ENCODE assay signal across 8 cellular contexts in genomic region chr1:26529405-26529654, GRCh38. TPM values are rescaled to one million over a fixed set of nuclear protein-coding genes. Genes with fewer than 3 reads are reported as not detected.
A peak's percentile ranks its signal among the peaks of the same experiment; 100 is the strongest.
DNase-seq lines count a peak whose midpoint lies in the region; ATAC-seq and TF ChIP-seq lines count a peak whose summit lies in the region.

No MANE protein-coding gene starts in this region.

- peak overlapping the region; percentile 51 for H3K4me2 ChIP-seq in fibroblast of lung (ENCODE audit: extremely low read depth, insufficient read depth, low read length)

- H3K9ac ChIP-seq in fibroblast of lung (ENCODE audit: insufficient read depth, low read length) = peak overlapping the region; percentile 16

- H3K9me3 ChIP-seq in fibroblast of lung (ENCODE audit: control insufficient read depth, insufficient read depth, low read depth, low read length) = no peaks in the 10 kb centered on the region

- no peaks in the 10 kb centered on the region for H3K79me2 ChIP-seq in fibroblast of lung (ENCODE audit: control insufficient read depth, insufficient read depth, low read length)

- DNase-seq in SK-MEL-5 (ENCODE audit: low read depth, low spot score) (peak; percentile 32), fibroblast of lung (ENCODE audit: low read depth in 2 of 2) (no peak), globus pallidus (ENCODE audit: low spot score) (no peak), AML-193 (lab: John Stamatoyannopoulos, UW) (no peak)
- DNase-seq in stimulated activated CD4-positive, alpha-beta T cell treated with anti-CD3 and anti-CD28 coated beads, Interleukin-1b, Interleukin-23, amount 100 ng/mL, for 48 hours = no peak

- H3K4me3 ChIP-seq in fibroblast of lung (replicated peaks in 1 of 4; ENCODE audit: control extremely low read depth in 1 of 4, insufficient read depth in 1 of 4, low read depth in 3 of 4, low read length in 4 of 4) = peak overlapping the region in 3 of 4 experiments; percentile 24 to 45 (median 44)
- H3K4me3 ChIP-seq in skin epidermis = peak overlapping the region; percentile 52 to 94 (median 78)

- ATAC-seq in GM21619 (IDR thresholded peaks at IDR 0.05; ENCODE audit: unreplicated experiment) = peak; percentile 27
- no peak for ATAC-seq in GM19324 (IDR thresholded peaks at IDR 0.05; ENCODE audit: low FRiP score, unreplicated experiment)

- no peaks in the 10 kb centered on the region for H3K4me1 ChIP-seq in fibroblast of lung (ENCODE audit: control insufficient read depth, extremely low read depth, insufficient read depth, low read length)

- peak overlapping the region; percentile 70 for H2AFZ ChIP-seq in fibroblast of lung (ENCODE audit: low read length)

- H3K27me3 ChIP-seq in fibroblast of lung (ENCODE audit: control insufficient read depth, insufficient read depth, low read length) = peaks cover 6% of the 10 kb centered on the region

- H3K36me3 ChIP-seq in fibroblast of lung (ENCODE audit: control insufficient read depth, insufficient read depth, low read length) = no peaks in the 10 kb centered on the region

- no peak overlapping the region for H3K27ac ChIP-seq in fibroblast of lung (ENCODE audit: insufficient read depth, low read length)
- peak overlapping the region in 2 of 21 experiments; percentile 20 to 84 for H3K27ac ChIP-seq in skin epidermis

- in situ Hi-C loops in SK-MEL-5 (cut with HindIII; ENCODE audit: low pct_unique_long_range_greater_than_20kb, low sequenced_read_pairs) = no loop called here

- no peaks in the 10 kb centered on the region for H4K20me1 ChIP-seq in fibroblast of lung (ENCODE audit: control insufficient read depth, extremely low read depth, insufficient read depth, low read length)

- TF ChIP-seq CTCF in fibroblast of lung (conservative IDR thresholded peaks at IDR 0.05 in 1 of 2, IDR thresholded peaks at IDR 0.05 in 1 of 2; ENCODE audit: low read depth in 1 of 2, low read length in 2 of 2) = no peak

RNA-seq across cellular contexts. Expression of gene RPS6KA1, which starts 0.2 kb away (rescaled TPM):
- 19.3 and 20.6 TPM in 2 replicates for total RNA-seq in SK-MEL-5 (2014; rRNA removed; shearing (Covaris generic))
- polyA plus RNA-seq in SK-MEL-5 (2015; cell fraction: cytosol; rRNA removed) = 19.4 and 36.7 TPM in 2 replicates
- 14.9 and 27.5 TPM in 2 replicates for polyA plus RNA-seq in SK-MEL-5 (2015; cell fraction: nucleus; rRNA removed)
- 1.7 and 2.6 TPM in 2 replicates for total RNA-seq in fibroblast of lung
- polyA plus RNA-seq in fibroblast of lung = 0.64 and 0.94 TPM in 2 replicates
- 0.90 and 1.1 TPM in 2 replicates for polyA plus RNA-seq in fibroblast of lung (2012)
- 0.47 and 1.3 TPM in 2 replicates for polyA minus RNA-seq in fibroblast of lung (ENCODE audit: low replicate concordance)

RNA-seq across cellular contexts. Expression of gene HMGN2, which starts 57.1 kb away (rescaled TPM):
- 279 and 288 TPM in 2 replicates for total RNA-seq in SK-MEL-5 (2014; rRNA removed; shearing (Covaris generic))
- polyA plus RNA-seq in SK-MEL-5 (2015; cell fraction: cytosol; rRNA removed) = 364 and 381 TPM in 2 replicates
- polyA plus RNA-seq in SK-MEL-5 (2015; cell fraction: nucleus; rRNA removed) = 360 and 469 TPM in 2 replicates
- 123 and 170 TPM in 2 replicates for total RNA-seq in fibroblast of lung
- 442 and 557 TPM in 2 replicates for polyA plus RNA-seq in fibroblast of lung
- polyA plus RNA-seq in fibroblast of lung (2012) = 438 and 628 TPM in 2 replicates
- polyA minus RNA-seq in fibroblast of lung (ENCODE audit: low replicate concordance) = 30.0 and 34.6 TPM in 2 replicates
